ENCODE assay signal across 11 cellular contexts in genomic region chr10:3527144-3527543, GRCh38.
DNase-seq lines count a peak whose midpoint lies in the region; TF ChIP-seq lines count a peak whose summit lies in the region.
"Had no signal": no experiment of that assay in that cellular context is flagged by ENCODE, and none has a peak within 500 bp of the region (broad histone marks: within the 10 kb centered on the region; RNA-seq: fewer than 3 reads in every experiment).

No MANE protein-coding gene starts in this region.

- H3K4me1 ChIP-seq in GM23248 (ENCODE audit: insufficient read depth) (peaks cover 48% of the 10 kb centered on the region), ascending aorta (peaks cover 0 to 21% of the 10 kb centered on the region in 2 donors), subcutaneous abdominal adipose tissue (ENCODE audit: control insufficient read depth in 5 of 5, insufficient read depth in 5 of 5, low read length in 5 of 5) (peaks cover 3 to 37% (median 14%) of the 10 kb centered on the region in 5 donors)

- H3F3A ChIP-seq in GM23248 (ENCODE audit: insufficient read depth) = peaks cover 56% of the 10 kb centered on the region

- intact Hi-C loops in ascending aorta (cut with DNase I) = loop anchor here (2.0 to 5.0 kb wide), 5 partner anchors 16 to 95 kb away; no protein-coding TSS in a partner anchor

- in situ Hi-C loops in GM23248 (cut with MboI) = loop anchor here (25.0 kb wide), 1 partner anchor 235 kb away; no protein-coding TSS in a partner anchor

- H3K9me3 ChIP-seq in GM23248 (ENCODE audit: low read depth) = no peaks in the 10 kb centered on the region
- peaks cover 0 to 10% of the 10 kb centered on the region in 2 donors for H3K9me3 ChIP-seq in ascending aorta
- peaks cover 0 to 8% (median 5%) of the 10 kb centered on the region in 5 donors for H3K9me3 ChIP-seq in subcutaneous abdominal adipose tissue (ENCODE audit: control insufficient read depth in 5 of 5, low read length in 5 of 5)
- H3K9me3 ChIP-seq: mucosa of descending colon had no signal

- H4K20me1 ChIP-seq in GM23248 (ENCODE audit: insufficient read depth) = no peaks in the 10 kb centered on the region

- H3K9me2 ChIP-seq in GM23248 (ENCODE audit: insufficient read depth) = no peaks in the 10 kb centered on the region

- peak overlapping the region; percentile 79 for H3K9ac ChIP-seq in GM23248
- peak overlapping the region in 2 of 5 donors; percentile 6 to 69 for H3K9ac ChIP-seq in subcutaneous abdominal adipose tissue (ENCODE audit: low read length in 5 of 5)

- H2AFZ ChIP-seq in GM23248 = no peak overlapping the region

- H3K79me2 ChIP-seq in GM23248 (ENCODE audit: insufficient read depth) = no peaks in the 10 kb centered on the region

- peak overlapping the region; percentile 75 for H3K4me2 ChIP-seq in GM23248 (ENCODE audit: unreplicated experiment)

- TF ChIP-seq CTCF in ascending aorta (IDR thresholded peaks at IDR 0.05) = no peak

- no peaks in the 10 kb centered on the region for H3K27me3 ChIP-seq in GM23248 (replicated peaks; ENCODE audit: insufficient read depth)
- no peaks in the 10 kb centered on the region for H3K27me3 ChIP-seq in ascending aorta
- H3K27me3 ChIP-seq in subcutaneous abdominal adipose tissue (ENCODE audit: control insufficient read depth in 5 of 5, insufficient read depth in 4 of 5, low read length in 5 of 5) = no peaks in the 10 kb centered on the region

- H3K4me3 ChIP-seq in GM23248 (peak overlapping the region; percentile 36; the same call in 1 of the 2 replicates), ascending aorta (no peak overlapping the region), subcutaneous abdominal adipose tissue (ENCODE audit: low read depth in 1 of 5, low read length in 5 of 5) (no peak overlapping the region)
- H3K4me3 ChIP-seq: mucosa of descending colon had no signal

- 3 to 4% methylated on average over 1 of the region's 1 CpG for WGBS in GM23248 (ENCODE audit: low coverage in 1 of 2, low lambda C conversion rate in 2 of 2, missing lambda C conversion rate in 2 of 2), 2 experiments

- H3K36me3 ChIP-seq in GM23248 (ENCODE audit: low read depth) (no peaks in the 10 kb centered on the region), ascending aorta (no peaks in the 10 kb centered on the region), subcutaneous abdominal adipose tissue (ENCODE audit: control insufficient read depth in 5 of 5, insufficient read depth in 5 of 5, low read length in 5 of 5) (no peaks in the 10 kb centered on the region)

- DNase-seq in GM23248 = peak; percentile 80
- no peak for DNase-seq in ascending aorta (ENCODE audit: low spot score in 2 of 2)
- DNase-seq in iris pigment epithelial cell (ENCODE audit: low read depth) = peak; percentile 76
- no peak for DNase-seq in NCI-H1048 (lab: John Stamatoyannopoulos, UW)
- DNase-seq in C1 segment of cervical spinal cord (lab: John Stamatoyannopoulos, UW) = no peak
- DNase-seq in NCI-H2196 (lab: John Stamatoyannopoulos, UW; ENCODE audit: unreplicated experiment) = no peak
- no peak for DNase-seq in activated naive CD4-positive, alpha-beta T cell treated with anti-CD3 and anti-CD28 coated beads, Interleukin-2, amount 50 U/mL, for 16 hours
- DNase-seq: activated CD8-positive, alpha-beta memory T cell treated with anti-CD3 and anti-CD28 coated beads, Interleukin-2, amount 50 U/mL, for 4 hours; KBM-7; mucosa of descending colon had no signal

- H3K27ac ChIP-seq in GM23248 (peak overlapping the region; percentile 97), ascending aorta (peak overlapping the region; percentile 38 to 63), subcutaneous abdominal adipose tissue (ENCODE audit: low read depth, low read length) (peak overlapping the region; percentile 77)

Comparison
In these comparisons a context has a peak if more than half of its experiments do, and no peak if none do; other contexts are left out.
1. DNase-seq: peak in GM23248 (single experiment) and iris pigment epithelial cell (single experiment); none in ascending aorta (0 of 2), NCI-H1048 (single experiment), C1 segment of cervical spinal cord (0 of 14), NCI-H2196 (single experiment) and activated naive CD4-positive, alpha-beta T cell treated with anti-CD3 and anti-CD28 coated beads, Interleukin-2, amount 50 U/mL, for 16 hours (single experiment).
2. Peak in every context shown above with its lines, with median percentiles within 50 percentile points of each other: H3K27ac ChIP-seq.